1 cellular context compared by ENCODE assay signal in genomic region chr5:172854958-172855357, GRCh38.
TF ChIP-seq lines count a peak whose summit lies in the region.

No MANE protein-coding gene starts in this region.

TF ChIP-seq in HepG2, 621 proteins besides CTCF, POLR2A, EP300 and RAD21 (continued from another document):
- TF ChIP-seq GMEB2 (CRISPR knock-in tag; IDR thresholded peaks at IDR 0.05; ENCODE audit: low read depth) (no peak), KDM4B (CRISPR knock-in tag; IDR thresholded peaks at IDR 0.05) (no peak), FOXA3 (CRISPR knock-in tag; IDR thresholded peaks at IDR 0.05) (no peak), ZNF563 (CRISPR knock-in tag; IDR thresholded peaks at IDR 0.05) (no peak), E2F1 (CRISPR knock-in tag; IDR thresholded peaks at IDR 0.05) (no peak), FOXM1 (CRISPR knock-in tag; IDR thresholded peaks at IDR 0.05) (no peak), RCOR2 (CRISPR knock-in tag; IDR thresholded peaks at IDR 0.05) (no peak), PRMT3 (CRISPR knock-in tag; IDR thresholded peaks at IDR 0.05; ENCODE audit: borderline replicate concordance, low read depth) (no peak), CENPT (CRISPR knock-in tag; IDR thresholded peaks at IDR 0.05; ENCODE audit: low read depth) (no peak)
TF ChIP-seq in HepG2: peak in this region for 0.
